ENCODE assay signal across 8 cellular contexts in genomic region chr1:205227584-205228006, GRCh38. TPM values are rescaled to one million over a fixed set of nuclear protein-coding genes. Genes with fewer than 3 reads are reported as not detected.
DNase-seq lines count a peak whose midpoint lies in the region; ATAC-seq and TF ChIP-seq lines count a peak whose summit lies in the region.

TMCC2 (plus strand) TSS chr1:205227946; CDS start chr1:205228565, 619 bp downstream.

- peaks cover 33% of the 10 kb centered on the region for H3K36me3 Mint-ChIP-seq in dendritic cell treated with granulocyte-macrophage colony-stimulating factor and Interleukin-4, amounts not matched to agents 40 ng/mL and 50 ng/mL, for 4 days (ENCODE audit: low read depth)

- peaks cover 41% of the 10 kb centered on the region for H3K27me3 Mint-ChIP-seq in dendritic cell treated with granulocyte-macrophage colony-stimulating factor and Interleukin-4, amounts not matched to agents 40 ng/mL and 50 ng/mL, for 4 days

- H3K4me3 Mint-ChIP-seq in dendritic cell treated with granulocyte-macrophage colony-stimulating factor and Interleukin-4, amounts not matched to agents 40 ng/mL and 50 ng/mL, for 4 days = peak within 1 kb of the TSS; percentile 91

- peaks cover 54% of the 10 kb centered on the region for H3K4me1 Mint-ChIP-seq in dendritic cell treated with granulocyte-macrophage colony-stimulating factor and Interleukin-4, amounts not matched to agents 40 ng/mL and 50 ng/mL, for 4 days (ENCODE audit: low read depth)

- peak; percentile 72 for ATAC-seq in HG03571 (IDR thresholded peaks at IDR 0.05; ENCODE audit: unreplicated experiment)
- peak; percentile 84 for ATAC-seq in left lobe of liver
- ATAC-seq in GM19328 (IDR thresholded peaks at IDR 0.05; ENCODE audit: unreplicated experiment) = no peak

- TF ChIP-seq CTCF in GM13977 (IDR thresholded peaks at IDR 0.05; ENCODE audit: extremely low read depth, insufficient read depth, missing control alignments) = no peak

- intact Hi-C loops in dendritic cell treated with granulocyte-macrophage colony-stimulating factor and Interleukin-4, amounts not matched to agents 40 ng/mL and 50 ng/mL, for 4 days (cut with micrococcal nuclease) = no loop called here

- H3K27ac Mint-ChIP-seq in dendritic cell treated with granulocyte-macrophage colony-stimulating factor and Interleukin-4, amounts not matched to agents 40 ng/mL and 50 ng/mL, for 4 days = peak within 1 kb of the TSS; percentile 88

- DNase-seq in GM13977 (ENCODE audit: low spot score) (peak; percentile 94), NCI-H748 treated with DMSO at 0.1 percent for 48 hours (lab: John Stamatoyannopoulos, UW) (peak; percentile 80), left lobe of liver (ENCODE audit: low spot score) (peak; percentile 76)
- peak; percentile 84 to 88 for DNase-seq in activated CD4-positive, alpha-beta T cell treated with anti-CD3 and anti-CD28 coated beads, Interleukin-2, amount 50 U/mL, for 48 hours
- DNase-seq in stimulated activated CD4-positive, alpha-beta T cell treated with anti-CD3 and anti-CD28 coated beads, Interleukin-1b, Interleukin-23, amount 100 ng/mL, for 48 hours = peak; percentile 83

- H3K9me3 Mint-ChIP-seq in dendritic cell treated with granulocyte-macrophage colony-stimulating factor and Interleukin-4, amounts not matched to agents 40 ng/mL and 50 ng/mL, for 4 days = no peaks in the 10 kb centered on the region

- in situ Hi-C loops in GM13977 (cut with MboI; ENCODE audit: low pct_unique_long_range_greater_than_20kb, low sequenced_read_pairs, unreplicated experiment) = no loop called here

RNA-seq across cellular contexts. Expression of gene TMCC2, which starts in this region (rescaled TPM):
- 0.33 TPM for total RNA-seq in left lobe of liver

Comparison
In these comparisons a context has a peak if more than half of its experiments do, and no peak if none do; other contexts are left out.
1. Peak in DNase-seq and ATAC-seq in left lobe of liver; RNA of the gene not detected or under 1 TPM.